24 cellular contexts compared by ENCODE assay signal in genomic region chr12:29508949-29509348, GRCh38.
"Had no signal": no experiment of that assay in that cellular context is flagged by ENCODE, and none has a peak within 500 bp of the region (broad histone marks: within the 10 kb centered on the region; RNA-seq: fewer than 3 reads in every experiment).

No MANE protein-coding gene starts in this region.

- H3K4me1 ChIP-seq: colonic mucosa, esophagus muscularis mucosa, esophagus squamous epithelium, foreskin keratinocyte, heart left ventricle had no signal

- H3K27ac ChIP-seq: colonic mucosa, coronary artery, dorsolateral prefrontal cortex, epithelial cell of prostate, esophagus muscularis mucosa, esophagus squamous epithelium, foreskin keratinocyte, gastrocnemius medialis, gastroesophageal sphincter, heart left ventricle, heart right ventricle, hepatocyte had no signal

- H3K36me3 ChIP-seq: colonic mucosa had no signal

- DNase-seq: colonic mucosa; cortex of kidney; dermis blood vessel endothelial cell; dorsolateral prefrontal cortex; effector CD4-positive, alpha-beta T cell; effector CD8-positive, alpha-beta T cell; effector memory CD4-positive, alpha-beta T cell; effector memory CD8-positive, alpha-beta T cell; endodermal cell; erythroblast; esophagus squamous epithelium; foreskin fibroblast; foreskin keratinocyte; foreskin melanocyte; gastrocnemius medialis; glutamatergic neuron; head of caudate nucleus; heart left ventricle; heart right ventricle had no signal

- H3K4me3 ChIP-seq: colonic mucosa, coronary artery, dorsolateral prefrontal cortex, esophagus muscularis mucosa, esophagus squamous epithelium, gastrocnemius medialis, gastroesophageal sphincter, heart left ventricle, heart right ventricle, hepatocyte had no signal

- H3K9me3 ChIP-seq: colonic mucosa, esophagus muscularis mucosa, esophagus squamous epithelium, gastrocnemius medialis, gastroesophageal sphincter, heart left ventricle, heart right ventricle had no signal
